In genomic region chr14:104688755-104689619, GRCh38 we compare ENCODE assay signal across 1 cellular context.
A peak's percentile ranks its signal among the peaks of the same experiment; 100 is the strongest.
TF ChIP-seq lines count a peak whose summit lies in the region.

Gene INF2, plus strand, starts transcription at chr14:104689618. Its CDS starts 11,748 bp downstream, at chr14:104701366.

TF ChIP-seq in HEK293, 187 proteins besides CTCF, POLR2A, EP300 and RAD21 (continued from another document):
- TF ChIP-seq ZNF692 (tag by site-specific recombination; IDR thresholded peaks at IDR 0.05) (no peak), SCRT2 (tag by site-specific recombination; IDR thresholded peaks at IDR 0.05) (no peak), ZBTB48 (tag by site-specific recombination; IDR thresholded peaks at IDR 0.05) (peak; percentile 90), KLF17 (tag by site-specific recombination; IDR thresholded peaks at IDR 0.05) (0 out of 2 replicates have a peak, but pooled peaks have one; percentile 11), HIC1 (tag by site-specific recombination; IDR thresholded peaks at IDR 0.05) (peak; percentile 31; the same call in 1 of the 2 replicates), AEBP2 (tag by site-specific recombination; IDR thresholded peaks at IDR 0.05; ENCODE audit: borderline replicate concordance) (no peak), ZNF558 (tag by site-specific recombination; IDR thresholded peaks at IDR 0.05) (no peak), ZNF221 (tag by site-specific recombination; IDR thresholded peaks at IDR 0.05; ENCODE audit: borderline replicate concordance) (no peak), ZBTB6 (tag by site-specific recombination; IDR thresholded peaks at IDR 0.05) (no peak), ZFP3 (tag by site-specific recombination; IDR thresholded peaks at IDR 0.05; ENCODE audit: low read depth) (no peak), ZNF366 (tag by site-specific recombination; conservative IDR thresholded peaks at IDR 0.05) (no peak), ZBTB7A (tag by site-specific recombination; IDR thresholded peaks at IDR 0.05; ENCODE audit: low read depth) (peak; percentile 76; the same call in 1 of the 2 replicates), ZBTB20 (tag by site-specific recombination; IDR thresholded peaks at IDR 0.05) (peak; percentile 51; the same call in 1 of the 2 replicates), SP3 (tag by site-specific recombination; IDR thresholded peaks at IDR 0.05) (peak; percentile 90), SP2 (tag by site-specific recombination; IDR thresholded peaks at IDR 0.05) (peak; percentile 71), ZNF148 (tag by site-specific recombination; IDR thresholded peaks at IDR 0.05; ENCODE audit: borderline replicate concordance) (no peak), GLIS2 (tag by site-specific recombination; IDR thresholded peaks at IDR 0.05) (peak; percentile 95), ZNF785 (tag by site-specific recombination; IDR thresholded peaks at IDR 0.05) (no peak), TCF7L2 (IDR thresholded peaks at IDR 0.05; ENCODE audit: borderline replicate concordance, low read depth, low read length) (no peak), ZNF248 (tag by site-specific recombination; IDR thresholded peaks at IDR 0.05) (no peak), ZNF394 (tag by site-specific recombination; IDR thresholded peaks at IDR 0.05; ENCODE audit: borderline replicate concordance) (no peak)
